In genomic region chr4:76733380-76733779, GRCh38 we compare ENCODE assay signal across 11 cellular contexts.
DNase-seq lines count a peak whose midpoint lies in the region; ATAC-seq, FAIRE-seq and TF ChIP-seq lines count a peak whose summit lies in the region.
"Had no signal": no experiment of that assay in that cellular context is flagged by ENCODE, and none has a peak within 500 bp of the region (broad histone marks: within the 10 kb centered on the region; RNA-seq: fewer than 3 reads in every experiment).

No MANE protein-coding gene starts in this region.

- DNase-seq in DND-41 (no peak), Karpas-422 (peak; percentile 46), RPMI8226 (peak; percentile 7), kidney (no peak), COLO829 (ENCODE audit: low spot score) (no peak), NCI-H446 (lab: John Stamatoyannopoulos, UW) (no peak), T-helper 17 cell (no peak), NCI-H1694 treated with DMSO at 0.1 percent for 48 hours (lab: John Stamatoyannopoulos, UW) (no peak)
- DNase-seq: stimulated activated CD4-positive, alpha-beta T cell treated with anti-CD3 and anti-CD28 coated beads, Interleukin-1b, Interleukin-23, amount 100 ng/mL, for 48 hours; upper lobe of right lung had no signal

- H4K20me1 ChIP-seq in DND-41 (ENCODE audit: insufficient read depth, low read length) (no peaks in the 10 kb centered on the region), Karpas-422 (ENCODE audit: insufficient read depth, low read depth, low read length) (no peaks in the 10 kb centered on the region)

- H3K4me2 ChIP-seq in DND-41 (ENCODE audit: insufficient read depth, low read length), result no peak overlapping the region
- H3K4me2 ChIP-seq in Karpas-422 (ENCODE audit: low read depth, low read length, poor library complexity, severe bottlenecking), result no peak overlapping the region

- H3K4me3 ChIP-seq in DND-41 (ENCODE audit: low read depth in 1 of 2, low read length in 2 of 2), result no peak overlapping the region
- H3K4me3 ChIP-seq in Karpas-422 (ENCODE audit: low read length), result no peak overlapping the region
- no peak overlapping the region for H3K4me3 ChIP-seq in kidney (ENCODE audit: low read length in 2 of 2)
- H3K4me3 ChIP-seq: upper lobe of right lung had no signal

- H3K9me2 ChIP-seq in Karpas-422 (replicated peaks; ENCODE audit: insufficient read depth, low read length), result no peaks in the 10 kb centered on the region

- H3K4me1 Mint-ChIP-seq in T-helper 17 cell, result peaks cover 4% of the 10 kb centered on the region

- no peak for ATAC-seq in DND-41 (ENCODE audit: insufficient read depth, low read depth)
- ATAC-seq in T-helper 17 cell, result no peak
- ATAC-seq: upper lobe of right lung had no signal

- no peak overlapping the region for H2AFZ ChIP-seq in DND-41 (ENCODE audit: low read depth, low read length)
- H2AFZ ChIP-seq in Karpas-422 (ENCODE audit: low read length), result no peak overlapping the region

- H3K36me3 ChIP-seq in DND-41 (ENCODE audit: insufficient read depth, low read length) (no peaks in the 10 kb centered on the region), Karpas-422 (ENCODE audit: insufficient read depth, low read length) (no peaks in the 10 kb centered on the region), kidney (ENCODE audit: control insufficient read depth in 1 of 2, insufficient read depth in 2 of 2, low read length in 2 of 2) (no peaks in the 10 kb centered on the region)

- H3K27me3 Mint-ChIP-seq in T-helper 17 cell, result peaks cover 51% of the 10 kb centered on the region

- H3K9ac ChIP-seq in DND-41 (ENCODE audit: low read depth, low read length), result no peak overlapping the region
- H3K9ac ChIP-seq in Karpas-422 (ENCODE audit: low read length), result no peak overlapping the region
- no peak overlapping the region for H3K9ac ChIP-seq in kidney (ENCODE audit: low read length in 2 of 2)

- no peaks in the 10 kb centered on the region for H3K9me3 ChIP-seq in DND-41 (ENCODE audit: insufficient read depth, low read length, severe bottlenecking)
- no peaks in the 10 kb centered on the region for H3K9me3 ChIP-seq in Karpas-422 (ENCODE audit: low read length)
- H3K9me3 ChIP-seq in kidney (ENCODE audit: control insufficient read depth in 1 of 2, low read length in 2 of 2), result no peaks in the 10 kb centered on the region
- no peaks in the 10 kb centered on the region for H3K9me3 ChIP-seq in T-helper 17 cell (ENCODE audit: control insufficient read depth, low read length, poor library complexity, severe bottlenecking)
- H3K9me3 ChIP-seq: upper lobe of right lung had no signal

- H3K27ac Mint-ChIP-seq in T-helper 17 cell, result no peak overlapping the region

- no peak for FAIRE-seq in kidney (lab: Jason Lieb, UNC)
- FAIRE-seq: D721Med had no signal

- H3K27me3 ChIP-seq in DND-41 (ENCODE audit: insufficient read depth, low read length, poor library complexity) (peaks cover 6% of the 10 kb centered on the region), Karpas-422 (ENCODE audit: low read length) (no peaks in the 10 kb centered on the region)
- H3K27me3 ChIP-seq: upper lobe of right lung had no signal

- intact Hi-C loops in kidney (cut with DNase I), result loop anchor here (10.0 kb wide), 1 partner anchor 219 kb away; no protein-coding TSS in a partner anchor

- peaks cover 4% of the 10 kb centered on the region for H3K36me3 Mint-ChIP-seq in T-helper 17 cell (ENCODE audit: low read depth)

- H3K27ac ChIP-seq in DND-41 (ENCODE audit: low read length) (no peak overlapping the region), Karpas-422 (ENCODE audit: low read length) (no peak overlapping the region), kidney (ENCODE audit: low read depth in 2 of 2, low read length in 2 of 2) (no peak overlapping the region)
- H3K27ac ChIP-seq: upper lobe of right lung had no signal

- H3K4me3 Mint-ChIP-seq in T-helper 17 cell, result no peak overlapping the region

- H3K4me1 ChIP-seq in DND-41 (ENCODE audit: insufficient read depth, low read length) (no peaks in the 10 kb centered on the region), Karpas-422 (ENCODE audit: low read length) (no peaks in the 10 kb centered on the region), kidney (ENCODE audit: control insufficient read depth in 1 of 2, insufficient read depth in 1 of 2, low read depth in 1 of 2, low read length in 2 of 2) (peaks cover 4 to 14% of the 10 kb centered on the region in 2 donors)

- TF ChIP-seq CTCF in DND-41 (IDR thresholded peaks at IDR 0.05; ENCODE audit: borderline replicate concordance, extremely low read depth, low read length, poor library complexity, severe bottlenecking), result peak; percentile 8
- peak; percentile 42 for TF ChIP-seq CTCF in kidney (IDR thresholded peaks at IDR 0.05; ENCODE audit: borderline replicate concordance, extremely low read depth, insufficient read depth)

- H3K79me2 ChIP-seq in DND-41 (ENCODE audit: insufficient read depth, low read length) (no peaks in the 10 kb centered on the region), Karpas-422 (ENCODE audit: low read length) (no peaks in the 10 kb centered on the region)

Comparison
In these comparisons a context has a peak if more than half of its experiments do, and no peak if none do; other contexts are left out.
1. DNase-seq: peak in Karpas-422 (single experiment) and RPMI8226 (single experiment); none in DND-41 (single experiment), kidney (single experiment), COLO829 (single experiment), NCI-H446 (0 of 2), T-helper 17 cell (0 of 3) and NCI-H1694 treated with DMSO at 0.1 percent for 48 hours (single experiment).